11 cellular contexts compared by ENCODE assay signal in the genomic region with DNA sequence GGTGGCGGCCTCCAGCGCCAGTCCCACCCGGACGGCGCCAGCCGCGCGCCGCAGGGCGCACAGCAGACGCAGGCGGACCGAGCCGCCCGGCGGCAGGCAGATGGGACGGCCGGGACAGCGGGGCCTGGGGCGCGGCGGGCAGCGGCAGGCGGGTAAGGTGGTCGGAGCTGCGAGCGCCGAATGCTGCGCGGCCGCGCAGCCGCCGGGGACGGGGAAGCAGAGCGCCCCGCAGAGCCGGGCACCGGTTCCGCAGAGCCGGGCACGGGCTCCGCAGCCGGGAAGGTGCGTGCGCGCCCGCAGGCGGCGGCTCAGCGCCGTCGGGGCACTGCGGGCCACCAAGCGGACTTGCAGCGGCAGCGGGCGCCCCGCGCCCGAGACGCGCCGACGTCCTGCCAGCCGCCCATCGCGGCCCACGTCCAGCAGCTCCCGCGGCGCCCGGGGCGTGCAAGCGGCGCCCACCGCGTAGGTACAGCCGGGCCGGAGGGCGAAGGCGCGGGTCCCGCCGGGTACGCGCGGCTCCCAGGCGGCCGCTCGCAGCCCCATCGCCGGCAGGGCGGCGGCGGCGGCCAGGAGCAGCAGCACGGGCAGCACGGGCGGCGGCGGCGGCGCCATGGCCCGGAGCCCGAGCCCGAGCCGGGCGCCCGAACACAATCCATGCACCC. TPM values are rescaled to one million over a fixed set of nuclear protein-coding genes. Genes with fewer than 3 reads are reported as not detected.
DNase-seq lines count a peak whose midpoint lies in the region; ATAC-seq and TF ChIP-seq lines count a peak whose summit lies in the region.
"Had no signal": no experiment of that assay in that cellular context is flagged by ENCODE, and none has a peak within 500 bp of the region (broad histone marks: within the 10 kb centered on the region; RNA-seq: fewer than 3 reads in every experiment).

No MANE protein-coding gene starts in this region.

- ATAC-seq in activated CD8-positive, alpha-beta T cell treated with anti-CD3 and anti-CD28 coated beads, Interleukin-2, amount 10 ng/mL, durations not matched to agents 7 days and 5 days: peak; percentile 47
- ATAC-seq in activated CD8-positive, alpha-beta T cell treated with anti-CD3 and anti-CD28 coated beads for 36 hours: no peak
- ATAC-seq in upper lobe of left lung (ENCODE audit: low FRiP score in 2 of 2) (no peak), HG03045 (IDR thresholded peaks at IDR 0.05; ENCODE audit: unreplicated experiment) (no peak), gastrocnemius medialis (no peak)

- WGBS in upper lobe of left lung, 2 donors: 4% methylated on average over 11 of the region's 110 CpGs; no CpG with 5 or more reads in 1 of the 2 donors

- H3K36me3 Mint-ChIP-seq in activated CD8-positive, alpha-beta T cell treated with anti-CD3 and anti-CD28 coated beads, Interleukin-2, amount 10 ng/mL, durations not matched to agents 7 days and 5 days (ENCODE audit: low read depth): no peaks in the 10 kb centered on the region
- no peaks in the 10 kb centered on the region for H3K36me3 Mint-ChIP-seq in activated CD8-positive, alpha-beta T cell treated with anti-CD3 and anti-CD28 coated beads for 36 hours (ENCODE audit: low read depth)

- H3K27ac ChIP-seq in ascending aorta (no peak overlapping the region), upper lobe of left lung (peak overlapping the region in 2 of 4 donors; percentile 65 to 84), gastrocnemius medialis (no peak overlapping the region)

- no peak for DNase-seq in activated CD8-positive, alpha-beta T cell treated with anti-CD3 and anti-CD28 coated beads, Interleukin-2, amount 10 ng/mL, durations not matched to agents 7 days and 5 days
- no peak for DNase-seq in activated CD8-positive, alpha-beta T cell treated with anti-CD3 and anti-CD28 coated beads for 36 hours
- DNase-seq in ascending aorta (ENCODE audit: low spot score in 2 of 2) (no peak), iris pigment epithelial cell (ENCODE audit: low read depth) (peak; percentile 13), upper lobe of left lung (peak in 1 of 2 donors; percentile 87), GM19238 (ENCODE audit: insufficient read length, low spot score) (no peak), gastrocnemius medialis (no peak)
- DNase-seq: activated CD4-positive, alpha-beta memory T cell treated with anti-CD3 and anti-CD28 coated beads, Interleukin-2, amount 10 ng/mL, durations not matched to agents 7 days and 5 days; anterior cingulate cortex; CD4-positive, CD25-positive, alpha-beta regulatory T cell had no signal

- H3K4me1 ChIP-seq in ascending aorta: peaks cover 4 to 10% of the 10 kb centered on the region in 2 donors
- peaks cover 12 to 67% (median 38%) of the 10 kb centered on the region in 4 donors for H3K4me1 ChIP-seq in upper lobe of left lung
- H3K4me1 ChIP-seq in gastrocnemius medialis: peaks cover 0 to 5% of the 10 kb centered on the region in 2 donors

- POLR2A ChIA-PET in activated CD8-positive, alpha-beta T cell treated with anti-CD3 and anti-CD28 coated beads, Interleukin-2, amount 10 ng/mL, durations not matched to agents 7 days and 5 days (lab: Charles Lee): no interaction called here
- POLR2A ChIA-PET in activated CD8-positive, alpha-beta T cell treated with anti-CD3 and anti-CD28 coated beads for 36 hours (lab: Charles Lee): interaction anchor here (1.6 kb wide), 1 partner anchor 17 kb away, joined by 3 read pairs; no protein-coding TSS in a partner anchor

- TF ChIP-seq EP300 in upper lobe of left lung (IDR thresholded peaks at IDR 0.05): no peak

- in situ Hi-C loops in gastrocnemius medialis (cut with MboI; ENCODE audit: low sequenced_read_pairs in 4 of 4): loop anchor here in 3 of 4 donors (25.0 kb wide), 3 partner anchors 149 to 399 kb away; no protein-coding TSS in a partner anchor

- H3K9me3 Mint-ChIP-seq in activated CD8-positive, alpha-beta T cell treated with anti-CD3 and anti-CD28 coated beads, Interleukin-2, amount 10 ng/mL, durations not matched to agents 7 days and 5 days (ENCODE audit: insufficient read depth): no peaks in the 10 kb centered on the region
- no peaks in the 10 kb centered on the region for H3K9me3 Mint-ChIP-seq in activated CD8-positive, alpha-beta T cell treated with anti-CD3 and anti-CD28 coated beads for 36 hours
- H3K9me3 Mint-ChIP-seq: activated CD4-positive, alpha-beta memory T cell treated with anti-CD3 and anti-CD28 coated beads, Interleukin-2, amount 10 ng/mL, durations not matched to agents 7 days and 5 days had no signal

- peak overlapping the region; percentile 53 to 55 for H3K4me3 ChIP-seq in ascending aorta
- peak overlapping the region in 3 of 4 donors; percentile 58 to 66 (median 62) for H3K4me3 ChIP-seq in upper lobe of left lung
- H3K4me3 ChIP-seq in gastrocnemius medialis: no peak overlapping the region

- no peak for TF ChIP-seq CTCF in activated CD8-positive, alpha-beta T cell treated with anti-CD3 and anti-CD28 coated beads for 36 hours (IDR thresholded peaks at IDR 0.05)
- TF ChIP-seq CTCF in ascending aorta (IDR thresholded peaks at IDR 0.05) (no peak), upper lobe of left lung (IDR thresholded peaks at IDR 0.05) (no peak), gastrocnemius medialis (IDR thresholded peaks at IDR 0.05 in 4 of 5, conservative IDR thresholded peaks at IDR 0.05 in 1 of 5) (no peak)

- no peak overlapping the region for H3K4me3 Mint-ChIP-seq in activated CD8-positive, alpha-beta T cell treated with anti-CD3 and anti-CD28 coated beads, Interleukin-2, amount 10 ng/mL, durations not matched to agents 7 days and 5 days
- H3K4me3 Mint-ChIP-seq in activated CD8-positive, alpha-beta T cell treated with anti-CD3 and anti-CD28 coated beads for 36 hours: no peak overlapping the region
- H3K4me3 Mint-ChIP-seq: activated CD4-positive, alpha-beta memory T cell treated with anti-CD3 and anti-CD28 coated beads, Interleukin-2, amount 10 ng/mL, durations not matched to agents 7 days and 5 days; CD4-positive, CD25-positive, alpha-beta regulatory T cell had no signal

- no peaks in the 10 kb centered on the region for H3K36me3 ChIP-seq in ascending aorta
- H3K36me3 ChIP-seq in upper lobe of left lung: no peaks in the 10 kb centered on the region
- no peaks in the 10 kb centered on the region for H3K36me3 ChIP-seq in gastrocnemius medialis

- no peak overlapping the region for H3K27ac Mint-ChIP-seq in activated CD8-positive, alpha-beta T cell treated with anti-CD3 and anti-CD28 coated beads, Interleukin-2, amount 10 ng/mL, durations not matched to agents 7 days and 5 days
- H3K27ac Mint-ChIP-seq in activated CD8-positive, alpha-beta T cell treated with anti-CD3 and anti-CD28 coated beads for 36 hours: no peak overlapping the region
- H3K27ac Mint-ChIP-seq: activated CD4-positive, alpha-beta memory T cell treated with anti-CD3 and anti-CD28 coated beads, Interleukin-2, amount 10 ng/mL, durations not matched to agents 7 days and 5 days; CD4-positive, CD25-positive, alpha-beta regulatory T cell had no signal

- TF ChIP-seq POLR2A in upper lobe of left lung (IDR thresholded peaks at IDR 0.05) (no peak), gastrocnemius medialis (IDR thresholded peaks at IDR 0.05) (no peak)

- no peaks in the 10 kb centered on the region for H3K9me3 ChIP-seq in ascending aorta
- H3K9me3 ChIP-seq in upper lobe of left lung: no peaks in the 10 kb centered on the region
- H3K9me3 ChIP-seq in gastrocnemius medialis: no peaks in the 10 kb centered on the region

- CTCF ChIA-PET in activated CD8-positive, alpha-beta T cell treated with anti-CD3 and anti-CD28 coated beads, Interleukin-2, amount 10 ng/mL, durations not matched to agents 7 days and 5 days (lab: Charles Lee): no interaction called here
- CTCF ChIA-PET in activated CD8-positive, alpha-beta T cell treated with anti-CD3 and anti-CD28 coated beads for 36 hours (lab: Charles Lee): interaction anchor here (1.3 kb wide), 1 partner anchor 169 kb away, joined by 3 read pairs; no protein-coding TSS in a partner anchor

- peaks cover 8% of the 10 kb centered on the region for H3K27me3 ChIP-seq in ascending aorta
- H3K27me3 ChIP-seq in upper lobe of left lung: peaks cover 0 to 32% (median 6%) of the 10 kb centered on the region in 4 donors
- H3K27me3 ChIP-seq in gastrocnemius medialis: peaks cover 34 to 38% (median 35%) of the 10 kb centered on the region in 3 donors

- peaks cover 5% of the 10 kb centered on the region for H3K4me1 Mint-ChIP-seq in activated CD8-positive, alpha-beta T cell treated with anti-CD3 and anti-CD28 coated beads, Interleukin-2, amount 10 ng/mL, durations not matched to agents 7 days and 5 days (ENCODE audit: low read depth)
- H3K4me1 Mint-ChIP-seq in activated CD8-positive, alpha-beta T cell treated with anti-CD3 and anti-CD28 coated beads for 36 hours (ENCODE audit: low read depth): peaks cover 10% of the 10 kb centered on the region

- H3K27me3 Mint-ChIP-seq in activated CD8-positive, alpha-beta T cell treated with anti-CD3 and anti-CD28 coated beads, Interleukin-2, amount 10 ng/mL, durations not matched to agents 7 days and 5 days (ENCODE audit: low read depth): peaks cover 34% of the 10 kb centered on the region
- H3K27me3 Mint-ChIP-seq in activated CD8-positive, alpha-beta T cell treated with anti-CD3 and anti-CD28 coated beads for 36 hours: peaks cover 37% of the 10 kb centered on the region

- intact Hi-C loops in activated CD8-positive, alpha-beta T cell treated with anti-CD3 and anti-CD28 coated beads for 36 hours (cut with micrococcal nuclease): no loop called here
- intact Hi-C loops in ascending aorta (cut with DNase I) (no loop called here), gastrocnemius medialis (cut with DNase I; ENCODE audit: low total_unique reads) (no loop called here)

RNA-seq across cellular contexts. Expression of a gene that starts 0.7 kb away (rescaled TPM):
- total RNA-seq in activated CD8-positive, alpha-beta T cell treated with anti-CD3 and anti-CD28 coated beads, Interleukin-2, amount 10 ng/mL, durations not matched to agents 7 days and 5 days: under 1 TPM in 1 of 2 experiments, not detected in 1; 0.08 TPM
- under 1 TPM; 0.25 to 0.36 TPM for total RNA-seq in activated CD8-positive, alpha-beta T cell treated with anti-CD3 and anti-CD28 coated beads for 36 hours
- total RNA-seq in ascending aorta (10.5 TPM), upper lobe of left lung (100 to 1,000 TPM in 2 of 6 donors, 10 to 100 TPM in 4; 45.1 to 145 (median 80.1) TPM), gastrocnemius medialis (1 to 10 TPM in 2 of 4 donors, under 1 TPM in 2; 0.10 to 1.5 (median 0.87) TPM)

Comparison
In these comparisons a context has a peak if more than half of its experiments do, and no peak if none do; other contexts are left out.
1. H3K4me3 ChIP-seq: peak in ascending aorta (2 of 2) and upper lobe of left lung (3 of 4); none in gastrocnemius medialis (0 of 4).